38 cellular contexts compared by ENCODE assay signal in genomic region chr9:117451336-117451735, GRCh38.
"Had no signal": no experiment of that assay in that cellular context is flagged by ENCODE, and none has a peak within 500 bp of the region (broad histone marks: within the 10 kb centered on the region; RNA-seq: fewer than 3 reads in every experiment).

No MANE protein-coding gene starts in this region.

- DNase-seq: activated CD4-positive, alpha-beta memory T cell treated with anti-CD3 and anti-CD28 coated beads, Interleukin-2, amount 10 ng/mL, durations not matched to agents 7 days and 5 days; activated CD4-positive, alpha-beta T cell treated with anti-CD3 and anti-CD28 coated beads for 1 hour; activated CD4-positive, alpha-beta T cell treated with anti-CD3 and anti-CD28 coated beads for 36 hours; activated CD4-positive, alpha-beta T cell treated with anti-CD3 and anti-CD28 coated beads for 48 hours; activated CD4-positive, alpha-beta T cell treated with anti-CD3 and anti-CD28 coated beads, Interleukin-2, amount 10 ng/mL, durations not matched to agents 7 days and 5 days; activated CD4-positive, alpha-beta T cell treated with anti-CD3 and anti-CD28 coated beads, Interleukin-2, amount 50 U/mL, for 48 hours; activated CD4-positive, CD25-positive, alpha-beta regulatory T cell; activated CD8-positive, alpha-beta memory T cell treated with anti-CD3 and anti-CD28 coated beads for 24 hours; activated CD8-positive, alpha-beta memory T cell treated with anti-CD3 and anti-CD28 coated beads, Interleukin-2, amount 10 ng/mL, durations not matched to agents 7 days and 5 days; activated CD8-positive, alpha-beta memory T cell treated with anti-CD3 and anti-CD28 coated beads, Interleukin-2, amount 50 U/mL, for 48 hours; activated CD8-positive, alpha-beta T cell treated with anti-CD3 and anti-CD28 coated beads, Interleukin-2, amount 10 ng/mL, durations not matched to agents 7 days and 5 days; activated effector memory CD4-positive, alpha-beta T cell treated with anti-CD3 and anti-CD28 coated beads, Interleukin-2, amount 50 U/mL, for 16 hours; activated gamma-delta T cell treated with Interleukin-2 at 50 U/mL for 16 hours; activated naive CD4-positive, alpha-beta T cell; activated naive CD4-positive, alpha-beta T cell treated with anti-CD3 and anti-CD28 coated beads for 36 hours; activated naive CD4-positive, alpha-beta T cell treated with anti-CD3 and anti-CD28 coated beads, Interleukin-2, amount 50 U/mL, for 16 hours; activated naive CD8-positive, alpha-beta T cell treated with anti-CD3 and anti-CD28 coated beads for 36 hours; activated T-cell treated with anti-CD3 and anti-CD28 coated beads, Interleukin-2, amount 50 U/mL, for 24 hours; activated T-cell treated with anti-CD3 and anti-CD28 coated beads, Interleukin-2, amount 50 U/mL, for 48 hours; adrenal gland; amniotic stem cell; aorta; body of pancreas; brain microvascular endothelial cell; cerebellar nuclear complex; T-helper 1 cell; T-helper 2 cell; T-helper 9 cell; WERI-Rb-1 had no signal

- H3K27ac ChIP-seq: adrenal gland, body of pancreas, brain microvascular endothelial cell, breast epithelium, WERI-Rb-1 had no signal

- FAIRE-seq: astrocyte, TTC549 had no signal

- H3K4me3 Mint-ChIP-seq: activated CD4-positive, alpha-beta memory T cell treated with anti-CD3 and anti-CD28 coated beads, Interleukin-2, amount 10 ng/mL, durations not matched to agents 7 days and 5 days; activated CD4-positive, alpha-beta T cell treated with anti-CD3 and anti-CD28 coated beads for 36 hours; activated CD4-positive, alpha-beta T cell treated with anti-CD3 and anti-CD28 coated beads, Interleukin-2, amount 10 ng/mL, durations not matched to agents 7 days and 5 days; activated CD8-positive, alpha-beta memory T cell treated with anti-CD3 and anti-CD28 coated beads, Interleukin-2, amount 10 ng/mL, durations not matched to agents 7 days and 5 days; activated CD8-positive, alpha-beta T cell treated with anti-CD3 and anti-CD28 coated beads, Interleukin-2, amount 10 ng/mL, durations not matched to agents 7 days and 5 days; activated naive CD4-positive, alpha-beta T cell treated with anti-CD3 and anti-CD28 coated beads for 36 hours; activated naive CD8-positive, alpha-beta T cell treated with anti-CD3 and anti-CD28 coated beads for 36 hours; activated T-cell treated with anti-CD3 and anti-CD28 coated beads, Interleukin-2, amount 50 U/mL, for 24 hours; central memory CD8-positive, alpha-beta T cell; T-helper 1 cell treated with Interleukin-12 subunit alpha and Interleukin-12 subunit beta and Interleukin-4 antibody, amounts not matched to agents 30 μg/mL and 1 μg/mL, for 36 hours; T-helper 2 cell treated with Interferon-gamma antibody and Interleukin-4, amounts not matched to agents 5 μg/mL and 100 μg/mL, for 36 hours; WTC11 had no signal

- H3K4me1 Mint-ChIP-seq: activated CD4-positive, alpha-beta memory T cell treated with anti-CD3 and anti-CD28 coated beads, Interleukin-2, amount 10 ng/mL, durations not matched to agents 7 days and 5 days; activated CD4-positive, alpha-beta T cell treated with anti-CD3 and anti-CD28 coated beads for 36 hours; activated CD4-positive, alpha-beta T cell treated with anti-CD3 and anti-CD28 coated beads, Interleukin-2, amount 10 ng/mL, durations not matched to agents 7 days and 5 days; activated CD8-positive, alpha-beta memory T cell treated with anti-CD3 and anti-CD28 coated beads, Interleukin-2, amount 10 ng/mL, durations not matched to agents 7 days and 5 days; activated naive CD8-positive, alpha-beta T cell treated with anti-CD3 and anti-CD28 coated beads for 36 hours; central memory CD8-positive, alpha-beta T cell; WTC11 had no signal

- ATAC-seq: activated CD4-positive, alpha-beta T cell treated with anti-CD3 and anti-CD28 coated beads for 36 hours; activated CD4-positive, CD25-positive, alpha-beta regulatory T cell treated with anti-CD3 and anti-CD28 coated beads, Interleukin-2, amount 50 U/mL, for 24 hours; activated CD8-positive, alpha-beta memory T cell treated with anti-CD3 and anti-CD28 coated beads, Interleukin-2, amount 10 ng/mL, durations not matched to agents 7 days and 5 days; activated CD8-positive, alpha-beta T cell treated with anti-CD3 and anti-CD28 coated beads, Interleukin-2, amount 10 ng/mL, durations not matched to agents 7 days and 5 days; activated naive CD4-positive, alpha-beta T cell treated with anti-CD3 and anti-CD28 coated beads, Interleukin-2, amount 50 U/mL, for 72 hours; body of pancreas; WTC11 had no signal

- H3K27ac Mint-ChIP-seq: activated CD4-positive, alpha-beta memory T cell treated with anti-CD3 and anti-CD28 coated beads, Interleukin-2, amount 10 ng/mL, durations not matched to agents 7 days and 5 days; activated CD4-positive, alpha-beta T cell treated with anti-CD3 and anti-CD28 coated beads for 36 hours; activated CD4-positive, alpha-beta T cell treated with anti-CD3 and anti-CD28 coated beads, Interleukin-2, amount 10 ng/mL, durations not matched to agents 7 days and 5 days; activated CD8-positive, alpha-beta memory T cell treated with anti-CD3 and anti-CD28 coated beads, Interleukin-2, amount 10 ng/mL, durations not matched to agents 7 days and 5 days; activated CD8-positive, alpha-beta T cell treated with anti-CD3 and anti-CD28 coated beads, Interleukin-2, amount 10 ng/mL, durations not matched to agents 7 days and 5 days; activated naive CD4-positive, alpha-beta T cell treated with anti-CD3 and anti-CD28 coated beads for 36 hours; activated naive CD4-positive, alpha-beta T cell treated with anti-CD3 and anti-CD28 coated beads, Interleukin-2, amount 50 U/mL, for 72 hours; activated naive CD8-positive, alpha-beta T cell treated with anti-CD3 and anti-CD28 coated beads for 36 hours; activated T-cell treated with anti-CD3 and anti-CD28 coated beads, Interleukin-2, amount 50 U/mL, for 24 hours; T-helper 1 cell treated with Interleukin-12 subunit alpha and Interleukin-12 subunit beta and Interleukin-4 antibody, amounts not matched to agents 30 μg/mL and 1 μg/mL, for 36 hours; T-helper 2 cell treated with Interferon-gamma antibody and Interleukin-4, amounts not matched to agents 5 μg/mL and 100 μg/mL, for 36 hours; WTC11 had no signal

- H3K9me3 Mint-ChIP-seq: activated CD4-positive, alpha-beta memory T cell treated with anti-CD3 and anti-CD28 coated beads, Interleukin-2, amount 10 ng/mL, durations not matched to agents 7 days and 5 days; activated CD4-positive, alpha-beta T cell treated with anti-CD3 and anti-CD28 coated beads, Interleukin-2, amount 10 ng/mL, durations not matched to agents 7 days and 5 days; activated naive CD8-positive, alpha-beta T cell treated with anti-CD3 and anti-CD28 coated beads for 36 hours; T-helper 1 cell treated with Interleukin-12 subunit alpha and Interleukin-12 subunit beta and Interleukin-4 antibody, amounts not matched to agents 30 μg/mL and 1 μg/mL, for 36 hours; T-helper 2 cell treated with Interferon-gamma antibody and Interleukin-4, amounts not matched to agents 5 μg/mL and 100 μg/mL, for 36 hours; WTC11 had no signal

- H3K36me3 Mint-ChIP-seq: activated CD8-positive, alpha-beta memory T cell treated with anti-CD3 and anti-CD28 coated beads, Interleukin-2, amount 10 ng/mL, durations not matched to agents 7 days and 5 days; activated naive CD4-positive, alpha-beta T cell treated with anti-CD3 and anti-CD28 coated beads, Interleukin-2, amount 50 U/mL, for 72 hours; activated naive CD8-positive, alpha-beta T cell treated with anti-CD3 and anti-CD28 coated beads for 36 hours; WTC11 had no signal

- H3K27me3 Mint-ChIP-seq: activated CD4-positive, alpha-beta memory T cell treated with anti-CD3 and anti-CD28 coated beads, Interleukin-2, amount 10 ng/mL, durations not matched to agents 7 days and 5 days; activated CD4-positive, alpha-beta T cell treated with anti-CD3 and anti-CD28 coated beads for 36 hours; activated CD4-positive, alpha-beta T cell treated with anti-CD3 and anti-CD28 coated beads, Interleukin-2, amount 10 ng/mL, durations not matched to agents 7 days and 5 days; activated CD8-positive, alpha-beta memory T cell treated with anti-CD3 and anti-CD28 coated beads, Interleukin-2, amount 10 ng/mL, durations not matched to agents 7 days and 5 days; activated naive CD8-positive, alpha-beta T cell treated with anti-CD3 and anti-CD28 coated beads for 36 hours; activated T-cell treated with anti-CD3 and anti-CD28 coated beads, Interleukin-2, amount 50 U/mL, for 24 hours; central memory CD8-positive, alpha-beta T cell had no signal
